Comparison of ENCODE assay signal across 15 cellular contexts in the genomic region with DNA sequence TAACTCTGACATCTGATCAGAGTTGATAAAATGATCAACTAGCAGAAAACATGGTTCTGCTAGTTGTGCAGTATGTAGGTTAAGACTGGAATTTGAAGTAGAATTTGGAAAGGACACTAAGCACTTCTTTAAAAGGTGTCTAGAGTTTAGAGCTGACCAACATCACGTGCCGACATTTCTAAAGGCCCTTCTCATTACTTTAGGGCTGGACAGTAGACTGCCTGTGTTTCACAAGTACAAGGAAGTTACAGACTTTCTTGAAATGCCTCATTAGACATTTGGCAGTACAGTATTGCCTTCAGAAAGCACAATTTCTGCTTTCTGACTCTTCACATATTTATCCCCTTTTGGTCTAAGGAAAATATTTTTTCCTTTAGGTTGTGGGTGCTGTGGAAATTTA.
"Had no signal": no experiment of that assay in that cellular context is flagged by ENCODE, and none has a peak within 500 bp of the region (broad histone marks: within the 10 kb centered on the region; RNA-seq: fewer than 3 reads in every experiment).

No MANE protein-coding gene starts in this region.

- H3K27me3 ChIP-seq: dorsolateral prefrontal cortex, heart right ventricle, neutrophil had no signal

- H3K4me3 ChIP-seq: coronary artery, dorsolateral prefrontal cortex, heart right ventricle, left ventricle myocardium inferior, lower lobe of right lung had no signal

- H3K9me3 ChIP-seq: heart right ventricle, left ventricle myocardium inferior, lower lobe of right lung, neutrophil had no signal

- H3K4me1 ChIP-seq: lower lobe of right lung had no signal

- H3K36me3 ChIP-seq: heart right ventricle, left ventricle myocardium inferior, lower lobe of right lung, neutrophil had no signal

- DNase-seq: dorsolateral prefrontal cortex; effector CD8-positive, alpha-beta T cell; heart right ventricle; hypothalamus; kidney glomerular epithelial cell; left ventricle myocardium inferior; lower lobe of right lung; mesenchymal stem cell; midbrain; right cardiac atrium; small intestine; stimulated activated CD4-positive, alpha-beta T cell treated with anti-CD3 and anti-CD28 coated beads, Interleukin-12 subunit alpha, Interleukin-12 subunit beta, amount 100 ng/mL, for 4 hours; stimulated activated naive CD4-positive, alpha-beta T cell had no signal

- ATAC-seq: heart right ventricle had no signal

- H3K27ac ChIP-seq: coronary artery, dorsolateral prefrontal cortex, heart right ventricle, left ventricle myocardium inferior, lower lobe of right lung, neutrophil had no signal
